In genomic region chr4:93289241-93289640, GRCh38 we compare ENCODE assay signal across 3 cellular contexts.
"Had no signal": no experiment of that assay in that cellular context is flagged by ENCODE, and none has a peak within 500 bp of the region (broad histone marks: within the 10 kb centered on the region; RNA-seq: fewer than 3 reads in every experiment).

No MANE protein-coding gene starts in this region.

- DNase-seq: GDM1, GF-D8 had no signal

- ATAC-seq: GM12878 had no signal

- H3K4me3 ChIP-seq: GM12878 had no signal
